In the genomic region with DNA sequence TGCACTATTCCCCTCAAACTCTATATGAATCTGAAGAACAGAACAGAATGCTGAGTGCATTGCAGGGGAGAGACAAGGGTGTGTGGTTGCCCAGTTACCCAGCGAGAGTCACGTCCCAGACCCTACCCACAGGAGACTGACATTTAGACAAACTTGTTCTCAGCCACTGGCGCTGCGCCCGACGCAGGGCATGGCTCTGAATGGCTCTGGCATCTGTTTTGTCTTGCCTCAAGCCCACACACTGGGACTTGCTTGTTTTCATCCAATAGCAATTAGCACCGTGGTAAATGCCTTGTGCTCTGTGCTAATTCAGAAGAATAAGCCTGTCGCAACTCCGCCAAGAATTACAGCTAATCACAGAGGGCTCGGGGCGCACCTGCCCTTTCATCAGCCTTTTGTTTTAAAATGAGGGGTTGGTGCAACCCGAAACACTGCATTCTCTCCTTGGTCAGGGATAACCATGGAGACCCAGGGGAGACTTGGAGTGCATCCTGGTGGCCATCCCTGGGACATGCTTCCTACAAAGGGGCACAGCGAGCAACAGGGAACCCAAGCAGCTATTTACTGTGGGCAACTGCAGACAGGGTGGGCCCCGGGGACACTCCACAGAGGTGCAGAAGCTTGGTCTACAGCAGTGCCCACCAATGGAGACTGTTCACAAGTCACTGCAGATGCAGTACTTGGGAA, we compare ENCODE assay signal across 10 cellular contexts.
DNase-seq lines count a peak whose midpoint lies in the region; ATAC-seq and TF ChIP-seq lines count a peak whose summit lies in the region.
"Had no signal": no experiment of that assay in that cellular context is flagged by ENCODE, and none has a peak within 500 bp of the region (broad histone marks: within the 10 kb centered on the region; RNA-seq: fewer than 3 reads in every experiment).

No MANE protein-coding gene starts in this region.

- no peaks in the 10 kb centered on the region for H3K36me3 ChIP-seq in BLaER1 treated with 17β-estradiol and CSF1 and Interleukin-3, amounts not matched to agents 10 nM and 100 nM
- H3K36me3 ChIP-seq in right lobe of liver (no peaks in the 10 kb centered on the region), adrenal gland (replicated peaks in 1 of 2) (no peaks in the 10 kb centered on the region)
- H3K36me3 ChIP-seq in effector memory CD4-positive, alpha-beta T cell (ENCODE audit: control insufficient read depth, insufficient read depth, low read length): no peaks in the 10 kb centered on the region

- peak overlapping the region in 9 of 11 experiments; percentile 1 to 40 (median 18); a peak in 9 of 22 replicates for H3K4me2 ChIP-seq in BLaER1 treated with 17β-estradiol and CSF1 and Interleukin-3, amounts not matched to agents 10 nM and 100 nM

- H3K4me1 ChIP-seq in BLaER1 treated with 17β-estradiol and CSF1 and Interleukin-3, amounts not matched to agents 10 nM and 100 nM: peaks cover 14 to 29% (median 24%) of the 10 kb centered on the region in 10 experiments; a peak in 19 of 20 replicates
- H3K4me1 ChIP-seq in right lobe of liver (no peaks in the 10 kb centered on the region), adrenal gland (replicated peaks in 1 of 2) (no peaks in the 10 kb centered on the region)
- no peaks in the 10 kb centered on the region for H3K4me1 ChIP-seq in effector memory CD4-positive, alpha-beta T cell (ENCODE audit: control insufficient read depth, insufficient read depth, low read length, poor library complexity, severe bottlenecking)

- peak; percentile 80 for DNase-seq in NCI-H1436 (lab: John Stamatoyannopoulos, UW)
- peak in 35 of 56 donors; percentile 1 to 53 (median 24) for DNase-seq in amygdala (lab: John Stamatoyannopoulos, UW)
- DNase-seq in right lobe of liver: no peak
- no peak for DNase-seq in amniotic stem cell (lab: John Stamatoyannopoulos, UW)
- no peak for DNase-seq in adrenal gland
- no peak for DNase-seq in KBM-7
- DNase-seq in effector memory CD4-positive, alpha-beta T cell: no peak
- DNase-seq: DMS79 treated with DMSO at 0.1 percent for 48 hours, NCI-H1048 had no signal

- intact Hi-C loops in right lobe of liver (cut with DNase I): no loop called here
- intact Hi-C loops in adrenal gland (cut with DNase I): no loop called here

- WGBS in right lobe of liver (ENCODE audit: insufficient coverage, low coverage, low lambda C conversion rate, missing lambda C conversion rate): 76% methylated on average over 12 of the region's 14 CpGs
- WGBS in adrenal gland, 4 donors: 87 to 91% (median 89%) methylated on average over 13 to 14 of the region's 14 CpGs

- no peak for TF ChIP-seq POLR2A in right lobe of liver (IDR thresholded peaks at IDR 0.05)
- no peak for TF ChIP-seq POLR2A in adrenal gland (IDR thresholded peaks at IDR 0.05)

- no peaks in the 10 kb centered on the region for H4K20me1 ChIP-seq in BLaER1 treated with 17β-estradiol and CSF1 and Interleukin-3, amounts not matched to agents 10 nM and 100 nM

- H3K27me3 ChIP-seq in BLaER1 treated with 17β-estradiol and CSF1 and Interleukin-3, amounts not matched to agents 10 nM and 100 nM: no peaks in the 10 kb centered on the region
- no peaks in the 10 kb centered on the region for H3K27me3 ChIP-seq in right lobe of liver
- no peaks in the 10 kb centered on the region for H3K27me3 ChIP-seq in adrenal gland
- H3K27me3 ChIP-seq in effector memory CD4-positive, alpha-beta T cell (replicated peaks; ENCODE audit: control insufficient read depth, insufficient read depth, low read length, poor library complexity, severe bottlenecking): no peaks in the 10 kb centered on the region

- peaks cover 0 to 16% (median 0%) of the 10 kb centered on the region in 11 experiments; a peak in 6 of 22 replicates for H3K9me3 ChIP-seq in BLaER1 treated with 17β-estradiol and CSF1 and Interleukin-3, amounts not matched to agents 10 nM and 100 nM (replicated peaks in 1 of 11)
- H3K9me3 ChIP-seq in right lobe of liver: no peaks in the 10 kb centered on the region
- H3K9me3 ChIP-seq in adrenal gland (replicated peaks in 1 of 3): no peaks in the 10 kb centered on the region
- H3K9me3 ChIP-seq in effector memory CD4-positive, alpha-beta T cell (ENCODE audit: control insufficient read depth, low read length): no peaks in the 10 kb centered on the region

- peak in 3 of 4 donors; percentile 22 to 44 (median 25) for ATAC-seq in right lobe of liver

- TF ChIP-seq CTCF in right lobe of liver (IDR thresholded peaks at IDR 0.05) (peak in 3 of 4 donors; percentile 7 to 14 (median 8)), adrenal gland (IDR thresholded peaks at IDR 0.05) (peak in 1 of 6 experiments; percentile 12)

- H3K4me3 ChIP-seq in BLaER1 treated with 17β-estradiol and CSF1 and Interleukin-3, amounts not matched to agents 10 nM and 100 nM: no peak overlapping the region
- H3K4me3 ChIP-seq in right lobe of liver: no peak overlapping the region
- no peak overlapping the region for H3K4me3 ChIP-seq in adrenal gland
- H3K4me3 ChIP-seq in effector memory CD4-positive, alpha-beta T cell (ENCODE audit: insufficient read depth, low read depth, low read length, poor library complexity, severe bottlenecking): no peak overlapping the region

- in situ Hi-C loops in KBM-7 (cut with MboI; ENCODE audit: low pct_unique_long_range_greater_than_20kb, low sequenced_read_pairs): no loop called here

- H3K27ac ChIP-seq in BLaER1 treated with 17β-estradiol and CSF1 and Interleukin-3, amounts not matched to agents 10 nM and 100 nM: no peak overlapping the region
- H3K27ac ChIP-seq in right lobe of liver (no peak overlapping the region), adrenal gland (no peak overlapping the region)
- H3K27ac ChIP-seq in effector memory CD4-positive, alpha-beta T cell (ENCODE audit: insufficient read depth, low read length, poor library complexity, severe bottlenecking): no peak overlapping the region

- no peak overlapping the region for H3K9ac ChIP-seq in BLaER1 treated with 17β-estradiol and CSF1 and Interleukin-3, amounts not matched to agents 10 nM and 100 nM

Comparison
In these comparisons a context has a peak if more than half of its experiments do, and no peak if none do; other contexts are left out.
1. DNase-seq: peak in NCI-H1436 (single experiment) and amygdala (35 of 56); none in right lobe of liver (0 of 3), amniotic stem cell (single experiment), adrenal gland (0 of 7), KBM-7 (single experiment) and effector memory CD4-positive, alpha-beta T cell (0 of 3).